Comparison of ENCODE assay signal across 15 cellular contexts in genomic region chr16:49621240-49622083, GRCh38.
DNase-seq lines count a peak whose midpoint lies in the region; ATAC-seq and TF ChIP-seq lines count a peak whose summit lies in the region.
"Had no signal": no experiment of that assay in that cellular context is flagged by ENCODE, and none has a peak within 500 bp of the region (broad histone marks: within the 10 kb centered on the region; RNA-seq: fewer than 3 reads in every experiment).

No MANE protein-coding gene starts in this region.

- H4K8ac ChIP-seq in mesendoderm (ENCODE audit: low read depth, low read length) = no peak overlapping the region

- H2BK15ac ChIP-seq in mesendoderm (replicated peaks; ENCODE audit: low read depth) = no peak overlapping the region

- H3K79me2 ChIP-seq in mesendoderm (ENCODE audit: control insufficient read depth, insufficient read depth, low read length) (no peaks in the 10 kb centered on the region), OCI-LY7 (ENCODE audit: insufficient read depth, low read depth, low read length) (no peaks in the 10 kb centered on the region)

- H3K27ac Mint-ChIP-seq in activated naive CD4-positive, alpha-beta T cell treated with anti-CD3 and anti-CD28 coated beads for 36 hours = no peak overlapping the region
- H3K27ac Mint-ChIP-seq: activated naive CD8-positive, alpha-beta T cell; CD4-positive, alpha-beta T cell had no signal

- H3K9me3 Mint-ChIP-seq in activated naive CD4-positive, alpha-beta T cell treated with anti-CD3 and anti-CD28 coated beads for 36 hours = no peaks in the 10 kb centered on the region
- H3K9me3 Mint-ChIP-seq: CD4-positive, alpha-beta T cell had no signal

- H3K9me2 ChIP-seq in OCI-LY7 (ENCODE audit: insufficient read depth, low read length) = no peaks in the 10 kb centered on the region

- no peak overlapping the region for H2BK120ac ChIP-seq in mesendoderm (ENCODE audit: low read depth, low read length)

- CTCF ChIA-PET in OCI-LY7 (lab: Charles Lee; ENCODE audit: unreplicated experiment) = no interaction called here
- CTCF ChIA-PET in activated naive CD4-positive, alpha-beta T cell treated with anti-CD3 and anti-CD28 coated beads for 36 hours (lab: Charles Lee) = no interaction called here

- H3K9me3 ChIP-seq in HUES6 (ENCODE audit: control insufficient read depth, insufficient read depth, low read depth, low read length) (no peaks in the 10 kb centered on the region), stomach smooth muscle (ENCODE audit: control insufficient read depth in 2 of 2, low read length in 2 of 2) (no peaks in the 10 kb centered on the region), OCI-LY7 (ENCODE audit: low read length) (no peaks in the 10 kb centered on the region)

- no peak overlapping the region for H3K23ac ChIP-seq in mesendoderm (ENCODE audit: low read length)

- no TSS peak for BruUV-seq in OCI-LY7 (replicated peaks; lab: Mats Ljungman, UMichigan)

- H3K9ac ChIP-seq in HUES6 (ENCODE audit: low read length) (peak overlapping the region; percentile 45), mesendoderm (ENCODE audit: low read length) (peak overlapping the region; percentile 32), stomach smooth muscle (ENCODE audit: low read length in 2 of 2) (peak overlapping the region in 1 of 2 donors; percentile 62)

- peaks cover 23% of the 10 kb centered on the region for H3K4me1 ChIP-seq in HUES6 (ENCODE audit: control insufficient read depth, insufficient read depth, low read length)
- H3K4me1 ChIP-seq in mesendoderm (ENCODE audit: control insufficient read depth, low read depth, low read length) = peaks cover 4% of the 10 kb centered on the region
- peaks cover 29% of the 10 kb centered on the region for H3K4me1 ChIP-seq in stomach smooth muscle (ENCODE audit: control insufficient read depth, insufficient read depth, low read length)
- H3K4me1 ChIP-seq in OCI-LY7 (ENCODE audit: insufficient read depth, low read length, poor library complexity, severe bottlenecking) = no peaks in the 10 kb centered on the region

- no peak overlapping the region for H2BK5ac ChIP-seq in mesendoderm (ENCODE audit: low read length)

- H3K36me3 ChIP-seq in HUES6 (ENCODE audit: control insufficient read depth, insufficient read depth, low read length) = peaks cover 4% of the 10 kb centered on the region
- no peaks in the 10 kb centered on the region for H3K36me3 ChIP-seq in mesendoderm (ENCODE audit: control insufficient read depth, insufficient read depth, low read length)
- peaks cover 2 to 3% of the 10 kb centered on the region in 2 donors for H3K36me3 ChIP-seq in stomach smooth muscle (ENCODE audit: control insufficient read depth in 2 of 2, insufficient read depth in 2 of 2, low read length in 2 of 2)
- no peaks in the 10 kb centered on the region for H3K36me3 ChIP-seq in OCI-LY7 (ENCODE audit: insufficient read depth, low read length)

- no peak overlapping the region for H2AK5ac ChIP-seq in mesendoderm (ENCODE audit: low read length)

- H4K5ac ChIP-seq in mesendoderm (ENCODE audit: low read length) = no peak overlapping the region

- H3K27me3 ChIP-seq in HUES6 (ENCODE audit: control insufficient read depth, insufficient read depth, low read length) (no peaks in the 10 kb centered on the region), mesendoderm (ENCODE audit: insufficient read depth, low read length, poor library complexity) (no peaks in the 10 kb centered on the region), stomach smooth muscle (ENCODE audit: control insufficient read depth in 1 of 2, insufficient read depth in 2 of 2, low read length in 2 of 2) (no peaks in the 10 kb centered on the region)

- no peak for TF ChIP-seq CTCF in astrocyte of the spinal cord (IDR thresholded peaks at IDR 0.05; ENCODE audit: low read depth, low read length)
- no peak for TF ChIP-seq CTCF in OCI-LY7 (conservative IDR thresholded peaks at IDR 0.05; ENCODE audit: low read length)

- WGBS in mesendoderm (ENCODE audit: extremely low coverage, insufficient coverage, low lambda C conversion rate) = no CpG with 5 or more reads among the region's 13 CpGs

- peak overlapping the region; percentile 33 for H3K18ac ChIP-seq in mesendoderm (ENCODE audit: low read length)

- POLR2A ChIA-PET in OCI-LY7 (lab: Charles Lee) = no interaction called here

- H3K4me2 ChIP-seq in mesendoderm (ENCODE audit: low read length) (no peak overlapping the region), OCI-LY7 (ENCODE audit: low read length) (no peak overlapping the region)

- H2AFZ ChIP-seq in OCI-LY7 (ENCODE audit: low read length) = no peak overlapping the region

- peak; percentile 55 for DNase-seq in astrocyte of the spinal cord (ENCODE audit: low read depth, low spot score)
- no peak for DNase-seq in mesendoderm
- DNase-seq in NCI-H146 (lab: John Stamatoyannopoulos, UW) = no peak
- DNase-seq in OCI-LY7 (ENCODE audit: low spot score) = no peak
- DNase-seq in activated naive CD4-positive, alpha-beta T cell treated with anti-CD3 and anti-CD28 coated beads for 36 hours = no peak
- DNase-seq: CD4-positive, alpha-beta T cell; GDM1; MM.1S; NK-92 treated with Interleukin-12 subunit alpha and Interleukin-12 subunit beta, amount 100 ng/mL, for 24 hours; SIG-M5; stimulated activated naive CD4-positive, alpha-beta T cell treated with Interleukin-2 at 50 U/mL for 16 hours had no signal

- peak overlapping the region; percentile 15 for H3K56ac ChIP-seq in mesendoderm (ENCODE audit: low read length)

- intact Hi-C loops in OCI-LY7 (cut with micrococcal nuclease; ENCODE audit: unreplicated experiment) = no loop called here
- intact Hi-C loops in activated naive CD4-positive, alpha-beta T cell treated with anti-CD3 and anti-CD28 coated beads for 36 hours (cut with micrococcal nuclease) = no loop called here

- no peaks in the 10 kb centered on the region for H3K36me3 Mint-ChIP-seq in activated naive CD4-positive, alpha-beta T cell treated with anti-CD3 and anti-CD28 coated beads for 36 hours (ENCODE audit: low read depth)
- H3K36me3 Mint-ChIP-seq: activated naive CD8-positive, alpha-beta T cell had no signal

- in situ Hi-C loops in astrocyte of the spinal cord (cut with HindIII; ENCODE audit: low sequenced_read_pairs) = no loop called here

- H3K27me3 Mint-ChIP-seq in activated naive CD4-positive, alpha-beta T cell treated with anti-CD3 and anti-CD28 coated beads for 36 hours (ENCODE audit: low read depth) = no peaks in the 10 kb centered on the region
- H3K27me3 Mint-ChIP-seq: activated naive CD8-positive, alpha-beta T cell; CD4-positive, alpha-beta T cell had no signal

- H3K4me3 ChIP-seq in HUES6 (ENCODE audit: low read depth, low read length) = no peak overlapping the region
- no peak overlapping the region for H3K4me3 ChIP-seq in astrocyte of the spinal cord (ENCODE audit: low read depth, low read length)
- H3K4me3 ChIP-seq in mesendoderm (ENCODE audit: low read length) = no peak overlapping the region
- no peak overlapping the region for H3K4me3 ChIP-seq in stomach smooth muscle (ENCODE audit: low read length in 2 of 2)
- H3K4me3 ChIP-seq in OCI-LY7 (ENCODE audit: low read depth, low read length, poor library complexity, severe bottlenecking) = no peak overlapping the region

- ATAC-seq in GM18858 (IDR thresholded peaks at IDR 0.05; ENCODE audit: unreplicated experiment) = no peak

- H3K4me3 Mint-ChIP-seq in activated naive CD4-positive, alpha-beta T cell treated with anti-CD3 and anti-CD28 coated beads for 36 hours = no peak overlapping the region
- H3K4me3 Mint-ChIP-seq: activated naive CD8-positive, alpha-beta T cell; CD4-positive, alpha-beta T cell had no signal

- no peaks in the 10 kb centered on the region for H3K4me1 Mint-ChIP-seq in activated naive CD4-positive, alpha-beta T cell treated with anti-CD3 and anti-CD28 coated beads for 36 hours (ENCODE audit: low read depth)

- no peaks in the 10 kb centered on the region for H4K20me1 ChIP-seq in OCI-LY7 (ENCODE audit: insufficient read depth, low read length)

- no peak overlapping the region for H3K4ac ChIP-seq in mesendoderm (ENCODE audit: low read depth, low read length)

- H3K79me1 ChIP-seq in mesendoderm (ENCODE audit: low read length) = no peaks in the 10 kb centered on the region

- H3K27ac ChIP-seq in HUES6 (ENCODE audit: low read depth, low read length) (peak overlapping the region; percentile 73; the same call in 1 of the 2 replicates), mesendoderm (ENCODE audit: low read depth, low read length) (no peak overlapping the region), stomach smooth muscle (ENCODE audit: low read length) (peak overlapping the region; percentile 87), OCI-LY7 (ENCODE audit: low read depth, low read length, poor library complexity, severe bottlenecking) (no peak overlapping the region)

Comparison
In these comparisons a context has a peak if more than half of its experiments do, and no peak if none do; other contexts are left out.
1. H3K27ac ChIP-seq: peak in HUES6 (single experiment) and stomach smooth muscle (single experiment); none in mesendoderm (single experiment) and OCI-LY7 (single experiment).